23 cellular contexts compared by ENCODE assay signal in genomic region chr12:111221296-111222026, GRCh38.
"Had no signal": no experiment of that assay in that cellular context is flagged by ENCODE, and none has a peak within 500 bp of the region (broad histone marks: within the 10 kb centered on the region; RNA-seq: fewer than 3 reads in every experiment).

No MANE protein-coding gene starts in this region.

- H3K27me3 ChIP-seq: foreskin keratinocyte, right lobe of liver had no signal

- H3K4me3 Mint-ChIP-seq: activated CD4-positive, alpha-beta T cell treated with anti-CD3 and anti-CD28 coated beads for 36 hours; activated CD8-positive, alpha-beta T cell treated with anti-CD3 and anti-CD28 coated beads for 36 hours; activated naive CD8-positive, alpha-beta T cell treated with anti-CD3 and anti-CD28 coated beads, Interleukin-2, amount 10 ng/mL, durations not matched to agents 7 days and 5 days; activated T-cell treated with anti-CD3 and anti-CD28 coated beads, Interleukin-2, amount 50 U/mL, for 72 hours; memory B cell; natural killer cell; stimulated activated memory B cell treated with anti-CD40 and anti-IgM and Interleukin-4, amounts not matched to agents 10 μg/mL and 1 μg/mL and 100 μg/mL, for 72 hours had no signal

- ATAC-seq: activated CD4-positive, alpha-beta T cell treated with anti-CD3 and anti-CD28 coated beads for 36 hours; activated CD8-positive, alpha-beta T cell treated with anti-CD3 and anti-CD28 coated beads for 36 hours; foreskin keratinocyte; heart left ventricle; natural killer cell; right lobe of liver; stimulated activated memory B cell treated with anti-CD40 and anti-IgM and Interleukin-4, amounts not matched to agents 10 μg/mL and 1 μg/mL and 100 μg/mL, for 72 hours had no signal

- H3K4me1 Mint-ChIP-seq: memory B cell, natural killer cell had no signal

- H3K27ac Mint-ChIP-seq: activated CD4-positive, alpha-beta T cell treated with anti-CD3 and anti-CD28 coated beads for 36 hours; activated CD8-positive, alpha-beta T cell treated with anti-CD3 and anti-CD28 coated beads for 36 hours; activated naive CD8-positive, alpha-beta T cell treated with anti-CD3 and anti-CD28 coated beads, Interleukin-2, amount 10 ng/mL, durations not matched to agents 7 days and 5 days; activated T-cell treated with anti-CD3 and anti-CD28 coated beads, Interleukin-2, amount 50 U/mL, for 72 hours; memory B cell; natural killer cell; stimulated activated memory B cell treated with anti-CD40 and anti-IgM and Interleukin-4, amounts not matched to agents 10 μg/mL and 1 μg/mL and 100 μg/mL, for 72 hours had no signal

- DNase-seq: activated CD4-positive, alpha-beta T cell treated with anti-CD3 and anti-CD28 coated beads for 36 hours; activated CD8-positive, alpha-beta memory T cell treated with anti-CD3 and anti-CD28 coated beads, Interleukin-2, amount 50 U/mL, for 4 hours; activated CD8-positive, alpha-beta T cell treated with anti-CD3 and anti-CD28 coated beads for 36 hours; activated gamma-delta T cell treated with Interleukin-2 at 50 U/mL for 16 hours; activated naive CD8-positive, alpha-beta T cell treated with anti-CD3 and anti-CD28 coated beads, Interleukin-2, amount 10 ng/mL, durations not matched to agents 7 days and 5 days; activated T-cell treated with anti-CD3 and anti-CD28 coated beads, Interleukin-2, amount 50 U/mL, for 72 hours; anterior cingulate cortex; dorsolateral prefrontal cortex; esophagus squamous epithelium; foreskin keratinocyte; heart left ventricle; kidney; left ventricle myocardium inferior; natural killer cell; occipital lobe; right lobe of liver; spleen; stimulated activated CD4-positive, alpha-beta T cell treated with anti-CD3 and anti-CD28 coated beads, Interleukin-1b, Interleukin-23, amount 100 ng/mL, for 48 hours; transverse colon had no signal

- H3K36me3 Mint-ChIP-seq: activated naive CD8-positive, alpha-beta T cell treated with anti-CD3 and anti-CD28 coated beads, Interleukin-2, amount 10 ng/mL, durations not matched to agents 7 days and 5 days; memory B cell; natural killer cell; stimulated activated memory B cell treated with anti-CD40 and anti-IgM and Interleukin-4, amounts not matched to agents 10 μg/mL and 1 μg/mL and 100 μg/mL, for 72 hours had no signal

- H3K27me3 Mint-ChIP-seq: activated CD8-positive, alpha-beta T cell treated with anti-CD3 and anti-CD28 coated beads for 36 hours had no signal

- H3K9me3 Mint-ChIP-seq: activated CD8-positive, alpha-beta T cell treated with anti-CD3 and anti-CD28 coated beads for 36 hours; activated naive CD8-positive, alpha-beta T cell treated with anti-CD3 and anti-CD28 coated beads, Interleukin-2, amount 10 ng/mL, durations not matched to agents 7 days and 5 days; activated T-cell treated with anti-CD3 and anti-CD28 coated beads, Interleukin-2, amount 50 U/mL, for 72 hours; memory B cell; natural killer cell; stimulated activated memory B cell treated with anti-CD40 and anti-IgM and Interleukin-4, amounts not matched to agents 10 μg/mL and 1 μg/mL and 100 μg/mL, for 72 hours had no signal

- H3K4me3 ChIP-seq: breast epithelium, dorsolateral prefrontal cortex, esophagus squamous epithelium, heart left ventricle, left ventricle myocardium inferior, prostate gland, right lobe of liver, spleen, transverse colon had no signal

- H3K36me3 ChIP-seq: breast epithelium, esophagus squamous epithelium, heart left ventricle, left ventricle myocardium inferior, prostate gland, spleen, transverse colon had no signal
